ENCODE assay signal across 28 cellular contexts in genomic region chr13:61546413-61546812, GRCh38.
"Had no signal": no experiment of that assay in that cellular context is flagged by ENCODE, and none has a peak within 500 bp of the region (broad histone marks: within the 10 kb centered on the region; RNA-seq: fewer than 3 reads in every experiment).

No MANE protein-coding gene starts in this region.

- H3K27ac ChIP-seq: colonic mucosa, epithelial cell of prostate, esophagus squamous epithelium, gastrocnemius medialis, heart right ventricle, left lung, lower lobe of right lung had no signal

- ATAC-seq: effector memory CD8-positive, alpha-beta T cell; esophagus mucosa; gastrocnemius medialis; heart right ventricle; left cardiac atrium; left lung; left ventricle myocardium superior; lower lobe of right lung; naive thymus-derived CD4-positive, alpha-beta T cell; natural killer cell had no signal

- H3K27me3 Mint-ChIP-seq: dendritic cell treated with granulocyte-macrophage colony-stimulating factor and Interleukin-4, amounts not matched to agents 40 ng/mL and 50 ng/mL, for 4 days; effector memory CD8-positive, alpha-beta T cell; naive thymus-derived CD4-positive, alpha-beta T cell had no signal

- H3K4me1 ChIP-seq: colonic mucosa, esophagus squamous epithelium, gastrocnemius medialis, heart right ventricle, left lung, lower lobe of right lung had no signal

- H3K27me3 ChIP-seq: colonic mucosa, esophagus squamous epithelium, gastrocnemius medialis, heart right ventricle, left lung had no signal

- FAIRE-seq: endometrium, islet of Langerhans, keratinocyte had no signal

- H3K4me3 Mint-ChIP-seq: dendritic cell treated with granulocyte-macrophage colony-stimulating factor and Interleukin-4, amounts not matched to agents 40 ng/mL and 50 ng/mL, for 4 days; effector memory CD8-positive, alpha-beta T cell; endodermal cell; naive thymus-derived CD4-positive, alpha-beta T cell; natural killer cell had no signal

- H3K36me3 ChIP-seq: colonic mucosa, esophagus squamous epithelium, gastrocnemius medialis, heart right ventricle, left lung, lower lobe of right lung had no signal

- H3K36me3 Mint-ChIP-seq: naive thymus-derived CD4-positive, alpha-beta T cell; natural killer cell had no signal

- DNase-seq: colonic mucosa; cortex of kidney; effector CD8-positive, alpha-beta T cell; effector memory CD8-positive, alpha-beta T cell; endodermal cell; erythroblast; esophagus squamous epithelium; foreskin fibroblast; foreskin melanocyte; gastrocnemius medialis; glutamatergic neuron; head of caudate nucleus; heart right ventricle; hippocampal formation; left cardiac atrium; left lung; left ventricle myocardium superior; lower lobe of right lung; mesenchymal stem cell; midbrain; naive thymus-derived CD4-positive, alpha-beta T cell; natural killer cell had no signal

- H3K9me3 ChIP-seq: colonic mucosa, esophagus squamous epithelium, gastrocnemius medialis, heart right ventricle, lower lobe of right lung had no signal

- H3K27ac Mint-ChIP-seq: dendritic cell treated with granulocyte-macrophage colony-stimulating factor and Interleukin-4, amounts not matched to agents 40 ng/mL and 50 ng/mL, for 4 days; effector memory CD8-positive, alpha-beta T cell; endodermal cell; naive thymus-derived CD4-positive, alpha-beta T cell; natural killer cell had no signal

- H3K4me1 Mint-ChIP-seq: endodermal cell; naive thymus-derived CD4-positive, alpha-beta T cell; natural killer cell had no signal

- H3K4me3 ChIP-seq: colonic mucosa, esophagus squamous epithelium, gastrocnemius medialis, heart right ventricle, left lung, lower lobe of right lung had no signal

- H3K9me3 Mint-ChIP-seq: dendritic cell treated with granulocyte-macrophage colony-stimulating factor and Interleukin-4, amounts not matched to agents 40 ng/mL and 50 ng/mL, for 4 days; endodermal cell had no signal
